8 cellular contexts compared by ENCODE assay signal in genomic region chr11:67507242-67507890, GRCh38. TPM values are rescaled to one million over a fixed set of nuclear protein-coding genes. Genes with fewer than 3 reads are reported as not detected.
DNase-seq lines count a peak whose midpoint lies in the region; FAIRE-seq and TF ChIP-seq lines count a peak whose summit lies in the region.

No MANE protein-coding gene starts in this region.

- no peaks in the 10 kb centered on the region for H3K9me3 ChIP-seq in small intestine (ENCODE audit: control insufficient read depth, low read depth)

- H3K27ac ChIP-seq in brain microvascular endothelial cell, result peak overlapping the region; percentile 63
- H3K27ac ChIP-seq in small intestine (ENCODE audit: low read depth in 1 of 2, low read length in 1 of 2), result peak overlapping the region; percentile 97 to 100

- no peak for TF ChIP-seq CTCF in brain microvascular endothelial cell (IDR thresholded peaks at IDR 0.05; ENCODE audit: low read depth, low read length, missing control alignments)

- no peaks in the 10 kb centered on the region for H3K36me3 ChIP-seq in brain microvascular endothelial cell (replicated peaks)
- H3K36me3 ChIP-seq in small intestine (ENCODE audit: control insufficient read depth in 2 of 2, insufficient read depth in 2 of 2, low read length in 2 of 2), result no peaks in the 10 kb centered on the region

- H3K27me3 ChIP-seq in brain microvascular endothelial cell (replicated peaks) (no peaks in the 10 kb centered on the region), small intestine (ENCODE audit: control insufficient read depth in 2 of 2, insufficient read depth in 2 of 2, low read length in 2 of 2) (no peaks in the 10 kb centered on the region)

- DNase-seq in NCI-H1694 (lab: John Stamatoyannopoulos, UW) (peak; percentile 35), NCI-H1694 treated with DMSO at 0.1 percent for 48 hours (lab: John Stamatoyannopoulos, UW) (no peak), NCI-H226 (peak; percentile 65), brain microvascular endothelial cell (peak; percentile 64), iPS-NIHi7 (ENCODE audit: extremely low spot score) (peak; percentile 43), small intestine (peak; percentile 88), NCI-H2107 treated with DMSO at 0.1 percent for 48 hours (lab: John Stamatoyannopoulos, UW; ENCODE audit: unreplicated experiment) (no peak)
- no peak for DNase-seq in stimulated activated naive CD4-positive, alpha-beta T cell treated with Interleukin-2 at 50 U/mL for 16 hours (lab: John Stamatoyannopoulos, UW)

- WGBS in small intestine, 3 donors, result 8 to 22% (median 13%) methylated on average over 34 of the region's 34 CpGs

- peaks cover 2 to 8% of the 10 kb centered on the region in 2 donors for H3K4me1 ChIP-seq in small intestine (ENCODE audit: control insufficient read depth in 2 of 2, insufficient read depth in 1 of 2, low read depth in 1 of 2, low read length in 1 of 2)

- in situ Hi-C loops in brain microvascular endothelial cell (cut with HindIII; ENCODE audit: low pct_ligation_motif_present, low sequenced_read_pairs), result no loop called here

- FAIRE-seq in small intestine (lab: Jason Lieb, UNC), result no peak

- peak overlapping the region; percentile 81 for H3K4me3 ChIP-seq in brain microvascular endothelial cell (ENCODE audit: low read depth, low read length)
- H3K4me3 ChIP-seq in small intestine (ENCODE audit: low read depth in 1 of 2, low read length in 2 of 2), result peak overlapping the region; percentile 17 to 59

RNA-seq across cellular contexts. Expression of gene CDK2AP2, which starts 0.6 kb away (rescaled TPM):
- 100 to 1,000 TPM in 2 of 3 donors, 10 to 100 TPM in 1; 87.8 to 108 (median 107) TPM for polyA plus RNA-seq in small intestine

RNA-seq across cellular contexts. Expression of gene PITPNM1, which starts 2.2 kb away (rescaled TPM):
- 10 to 100 TPM; 31.2 to 38.0 (median 33.8) TPM for polyA plus RNA-seq in small intestine

RNA-seq across cellular contexts. Expression of gene CABP2, which starts 15.9 kb away (rescaled TPM):
- polyA plus RNA-seq in small intestine, result not detected

RNA-seq across cellular contexts. Expression of gene AIP, which starts 24.5 kb away (rescaled TPM):
- 100 to 1,000 TPM in 1 of 3 donors, 10 to 100 TPM in 2; 67.1 to 102 (median 92.1) TPM for polyA plus RNA-seq in small intestine

RNA-seq across cellular contexts. Expression of gene TMEM134, which starts 38.3 kb away (rescaled TPM):
- 100 to 1,000 TPM in 1 of 3 donors, 10 to 100 TPM in 2; 70.7 to 119 (median 71.7) TPM for polyA plus RNA-seq in small intestine

Comparison
In these comparisons a context has a peak if more than half of its experiments do, and no peak if none do; other contexts are left out.
1. DNase-seq: peak in NCI-H1694 (single experiment), NCI-H226 (single experiment), brain microvascular endothelial cell (single experiment), iPS-NIHi7 (single experiment) and small intestine (single experiment); none in NCI-H1694 treated with DMSO at 0.1 percent for 48 hours (single experiment), stimulated activated naive CD4-positive, alpha-beta T cell treated with Interleukin-2 at 50 U/mL for 16 hours (single experiment) and NCI-H2107 treated with DMSO at 0.1 percent for 48 hours (single experiment).